ENCODE assay signal across 8 cellular contexts in genomic region chr18:63848159-63848558, GRCh38. TPM values are rescaled to one million over a fixed set of nuclear protein-coding genes. Genes with fewer than 3 reads are reported as not detected.
DNase-seq lines count a peak whose midpoint lies in the region; ATAC-seq and TF ChIP-seq lines count a peak whose summit lies in the region.

No MANE protein-coding gene starts in this region.

- H3K27me3 Mint-ChIP-seq in osteocyte (ENCODE audit: unreplicated experiment), result peaks cover 52% of the 10 kb centered on the region

- H3K36me3 Mint-ChIP-seq in osteocyte (ENCODE audit: unreplicated experiment), result no peaks in the 10 kb centered on the region

- H3K4me2 ChIP-seq in OCI-LY3 (ENCODE audit: low read length), result peak overlapping the region; percentile 53

- peak; percentile 54 for TF ChIP-seq CTCF in GM13977 (IDR thresholded peaks at IDR 0.05; ENCODE audit: extremely low read depth, insufficient read depth, missing control alignments)
- TF ChIP-seq CTCF in OCI-LY3 (IDR thresholded peaks at IDR 0.05; ENCODE audit: low read depth, low read length), result peak; percentile 99
- TF ChIP-seq CTCF in epithelial cell of esophagus (IDR thresholded peaks at IDR 0.05; ENCODE audit: insufficient read depth, low read depth, low read length, missing control alignments), result peak; percentile 78
- peak; percentile 67 for TF ChIP-seq CTCF in osteocyte (IDR thresholded peaks at IDR 0.05)

- H3K9me3 ChIP-seq in OCI-LY3 (ENCODE audit: insufficient read depth, low read length), result no peaks in the 10 kb centered on the region

- ATAC-seq in HG03558 (IDR thresholded peaks at IDR 0.05; ENCODE audit: extremely low read depth, unreplicated experiment), result peak; percentile 60
- ATAC-seq in HG03108 (IDR thresholded peaks at IDR 0.05; ENCODE audit: unreplicated experiment), result no peak
- no peak for ATAC-seq in GM18502 (IDR thresholded peaks at IDR 0.05; ENCODE audit: poor library complexity, unreplicated experiment)

- no peak overlapping the region for H3K27ac Mint-ChIP-seq in osteocyte (ENCODE audit: unreplicated experiment)

- peaks cover 48% of the 10 kb centered on the region for H3K27me3 ChIP-seq in OCI-LY3 (ENCODE audit: low read depth, low read length)

- H3K9me3 Mint-ChIP-seq in osteocyte (ENCODE audit: unreplicated experiment), result no peaks in the 10 kb centered on the region

- no peak overlapping the region for H3K27ac ChIP-seq in OCI-LY3 (ENCODE audit: low read length)

- H3K4me1 ChIP-seq in OCI-LY3 (ENCODE audit: low read length), result peaks cover 20% of the 10 kb centered on the region

- H3K79me2 ChIP-seq in OCI-LY3 (ENCODE audit: low read length), result no peaks in the 10 kb centered on the region

- H2AFZ ChIP-seq in OCI-LY3 (ENCODE audit: low read depth, low read length), result peak overlapping the region; percentile 63

- H3K9ac ChIP-seq in OCI-LY3 (ENCODE audit: low read length), result no peak overlapping the region

- H4K20me1 ChIP-seq in OCI-LY3 (ENCODE audit: insufficient read depth, low read length), result no peaks in the 10 kb centered on the region

- DNase-seq in AG08396 (ENCODE audit: low spot score) (peak; percentile 27), GM13977 (ENCODE audit: low spot score) (no peak), epithelial cell of esophagus (ENCODE audit: low read depth) (peak; percentile 84), osteocyte (ENCODE audit: extremely low spot score, unreplicated experiment) (no peak)

- no peak overlapping the region for H3K4me3 Mint-ChIP-seq in osteocyte (ENCODE audit: unreplicated experiment)

- H3K4me1 Mint-ChIP-seq in osteocyte (ENCODE audit: unreplicated experiment), result no peaks in the 10 kb centered on the region

- in situ Hi-C loops in GM13977 (cut with MboI; ENCODE audit: low pct_unique_long_range_greater_than_20kb, low sequenced_read_pairs, unreplicated experiment), result loop anchor here (10.0 to 25.0 kb wide), 3 partner anchors 261 to 836 kb away; partner anchors contain the start of gene SERPINB13

- no peaks in the 10 kb centered on the region for H3K36me3 ChIP-seq in OCI-LY3 (replicated peaks; ENCODE audit: low read depth, low read length)

- H3K4me3 ChIP-seq in OCI-LY3 (ENCODE audit: low read length) (peak overlapping the region; percentile 22), epithelial cell of esophagus (ENCODE audit: low read length) (no peak overlapping the region)

RNA-seq across cellular contexts. Expression of gene SERPINB2, which starts 39.3 kb away (rescaled TPM):
- total RNA-seq in osteocyte, result not detected in 2 replicates

RNA-seq across cellular contexts. Expression of gene SERPINB10, which starts 59.6 kb away (rescaled TPM):
- not detected in 2 replicates for total RNA-seq in osteocyte

Comparison
In these comparisons a context has a peak if more than half of its experiments do, and no peak if none do; other contexts are left out.
1. DNase-seq: peak in AG08396 (single experiment) and epithelial cell of esophagus (single experiment); none in GM13977 (single experiment) and osteocyte (single experiment).
2. Peak in every context shown above with its lines, with median percentiles within 50 percentile points of each other: CTCF ChIP-seq.